ENCODE assay signal across 8 cellular contexts in the genomic region with DNA sequence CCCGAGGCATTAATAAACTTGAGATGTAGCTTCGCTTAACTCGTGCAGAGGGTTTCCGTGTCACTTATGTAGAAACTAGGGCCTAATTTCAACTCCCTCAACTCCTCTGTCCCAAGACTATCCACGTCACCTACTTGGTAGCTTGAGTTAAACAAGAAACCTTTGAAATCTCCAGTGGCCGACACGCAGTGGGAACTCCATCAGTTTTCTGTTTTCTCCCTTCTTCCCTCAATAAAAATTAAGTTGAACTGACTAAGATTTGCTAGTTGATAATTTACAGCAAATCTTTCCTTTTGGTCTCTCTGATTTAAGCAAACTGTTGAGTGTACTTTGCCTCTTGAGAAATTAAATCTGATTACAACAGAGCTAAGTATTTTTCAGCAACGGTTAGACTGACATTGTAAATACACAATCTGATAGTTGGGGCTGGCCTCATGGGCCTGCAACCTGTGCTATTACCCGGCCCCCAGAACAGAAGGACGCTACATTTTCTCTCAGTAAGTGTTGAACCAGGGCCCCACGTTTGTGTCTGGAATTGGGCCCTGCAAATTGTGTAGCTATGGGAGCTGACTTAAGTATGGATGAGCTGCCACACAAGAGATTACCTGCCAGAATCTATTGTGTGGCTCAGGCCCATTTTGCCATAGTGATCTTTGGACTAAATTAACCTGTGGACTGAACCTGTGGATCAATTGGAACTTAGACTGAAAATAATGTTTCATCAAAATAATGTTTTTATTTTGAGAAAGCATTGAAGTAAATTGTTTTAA. TPM values are rescaled to one million over a fixed set of nuclear protein-coding genes. Genes with fewer than 3 reads are reported as not detected.
DNase-seq lines count a peak whose midpoint lies in the region; ATAC-seq and TF ChIP-seq lines count a peak whose summit lies in the region.

No MANE protein-coding gene starts in this region.

- H3K27me3 Mint-ChIP-seq in activated B cell treated with CpG ODN at 0.5 μM for 24 hours (no peaks in the 10 kb centered on the region), glutamatergic neuron (ENCODE audit: unreplicated experiment) (peaks cover 2% of the 10 kb centered on the region)

- H3K9me3 ChIP-seq in skeletal muscle satellite cell (replicated peaks; ENCODE audit: low read length) = no peaks in the 10 kb centered on the region

- CTCF ChIA-PET in activated B cell treated with CpG ODN at 0.5 μM for 24 hours (lab: Charles Lee) = interaction anchor here (1.2 kb wide), 1 partner anchor 246 kb away, joined by 3 read pairs; no protein-coding TSS in a partner anchor

- peaks cover 38% of the 10 kb centered on the region for H3K4me1 Mint-ChIP-seq in activated B cell treated with CpG ODN at 0.5 μM for 24 hours
- peaks cover 9% of the 10 kb centered on the region for H3K4me1 Mint-ChIP-seq in glutamatergic neuron (ENCODE audit: low read depth, unreplicated experiment)

- H3K4me3 ChIP-seq in skeletal muscle satellite cell (ENCODE audit: low read length) = peak overlapping the region; percentile 85

- POLR2A ChIA-PET in activated B cell treated with CpG ODN at 0.5 μM for 24 hours (lab: Charles Lee) = interaction anchor here (0.6 kb wide), 1 partner anchor 1240 kb away, joined by 3 read pairs; a partner anchor contains a TSS

- H3K4me3 Mint-ChIP-seq in activated B cell treated with CpG ODN at 0.5 μM for 24 hours = peak overlapping the region; percentile 97
- H3K4me3 Mint-ChIP-seq in glutamatergic neuron (ENCODE audit: unreplicated experiment) = peak overlapping the region; percentile 92

- H3K9ac ChIP-seq in skeletal muscle satellite cell (ENCODE audit: low read depth, low read length) = peak overlapping the region; percentile 96

- H3K9me3 Mint-ChIP-seq in activated B cell treated with CpG ODN at 0.5 μM for 24 hours (no peaks in the 10 kb centered on the region), glutamatergic neuron (ENCODE audit: unreplicated experiment) (peaks cover 11% of the 10 kb centered on the region)

- H3K36me3 ChIP-seq in skeletal muscle satellite cell (ENCODE audit: insufficient read depth, low read length) = no peaks in the 10 kb centered on the region

- TF ChIP-seq CTCF in activated B cell treated with CpG ODN at 0.5 μM for 24 hours (IDR thresholded peaks at IDR 0.05) (no peak), glutamatergic neuron (IDR thresholded peaks at IDR 0.05; ENCODE audit: partially characterized antibody, unreplicated experiment) (no peak)

- DNase-seq in DMS53 (lab: John Stamatoyannopoulos, UW) (peak; percentile 21), DMS53 treated with DMSO at 0.1 percent for 48 hours (lab: John Stamatoyannopoulos, UW; ENCODE audit: unreplicated experiment) (no peak), activated B cell treated with CpG ODN at 0.5 μM for 24 hours (no peak), glutamatergic neuron (no peak), amniotic stem cell (lab: John Stamatoyannopoulos, UW) (no peak), DMS153 treated with DMSO at 0.1 percent for 48 hours (lab: John Stamatoyannopoulos, UW; ENCODE audit: unreplicated experiment) (no peak)

- H3K27ac Mint-ChIP-seq in activated B cell treated with CpG ODN at 0.5 μM for 24 hours (peak overlapping the region; percentile 96), glutamatergic neuron (ENCODE audit: unreplicated experiment) (peak overlapping the region; percentile 97)

- H3K4me2 ChIP-seq in skeletal muscle satellite cell (ENCODE audit: low read length) = peak overlapping the region; percentile 78

- no peaks in the 10 kb centered on the region for H3K27me3 ChIP-seq in skeletal muscle satellite cell (ENCODE audit: control insufficient read depth, insufficient read depth, low read length)

- intact Hi-C loops in activated B cell treated with CpG ODN at 0.5 μM for 24 hours (cut with micrococcal nuclease) = loop anchor here (2.0 to 10.0 kb wide), 6 partner anchors 245 to 1457 kb away; a partner anchor contains a TSS

- H3K4me1 ChIP-seq in skeletal muscle satellite cell (ENCODE audit: control insufficient read depth, insufficient read depth, low read length) = peaks cover 43% of the 10 kb centered on the region

- ATAC-seq in activated B cell treated with CpG ODN at 0.5 μM for 24 hours (ENCODE audit: low read depth) = no peak
- ATAC-seq in HG03159 (IDR thresholded peaks at IDR 0.05; ENCODE audit: unreplicated experiment) = no peak

- H3K36me3 Mint-ChIP-seq in activated B cell treated with CpG ODN at 0.5 μM for 24 hours (ENCODE audit: low read depth) = peaks cover 17% of the 10 kb centered on the region
- no peaks in the 10 kb centered on the region for H3K36me3 Mint-ChIP-seq in glutamatergic neuron (ENCODE audit: unreplicated experiment)

RNA-seq across cellular contexts. Expression of a gene that starts 0.7 kb away (rescaled TPM):
- 73.5 and 74.2 TPM in 2 replicates for total RNA-seq in activated B cell treated with CpG ODN at 0.5 μM for 24 hours
- total RNA-seq in glutamatergic neuron (ENCODE audit: unreplicated experiment) = 90.4 TPM
- 139 and 150 TPM in 2 replicates for total RNA-seq in skeletal muscle satellite cell (2012; rRNA removed)
